Comparison of ENCODE assay signal across 8 cellular contexts in genomic region chr19:57803594-57804325, GRCh38. TPM values are rescaled to one million over a fixed set of nuclear protein-coding genes. Genes with fewer than 3 reads are reported as not detected.
DNase-seq lines count a peak whose midpoint lies in the region; ATAC-seq and TF ChIP-seq lines count a peak whose summit lies in the region.

No MANE protein-coding gene starts in this region.

- peaks cover 50% of the 10 kb centered on the region for H3K4me1 ChIP-seq in HUES6 (ENCODE audit: control insufficient read depth, insufficient read depth, low read length)
- H3K4me1 ChIP-seq in body of pancreas = peaks cover 15% of the 10 kb centered on the region
- peaks cover 52% of the 10 kb centered on the region for H3K4me1 ChIP-seq in smooth muscle cell (ENCODE audit: low read depth)

- TF ChIP-seq POLR2A in body of pancreas (IDR thresholded peaks at IDR 0.05) = peak in 2 of 3 donors; percentile 32 to 42

- H3K27ac ChIP-seq in HUES6 (ENCODE audit: low read depth, low read length) (peak overlapping the region; percentile 98), body of pancreas (peak overlapping the region in 3 of 4 donors; percentile 66 to 86 (median 68)), smooth muscle cell (ENCODE audit: low read depth) (peak overlapping the region; percentile 89)

- H3K27me3 ChIP-seq in HUES6 (ENCODE audit: control insufficient read depth, insufficient read depth, low read length) = no peaks in the 10 kb centered on the region
- no peaks in the 10 kb centered on the region for H3K27me3 ChIP-seq in body of pancreas
- no peaks in the 10 kb centered on the region for H3K27me3 ChIP-seq in smooth muscle cell (ENCODE audit: low read depth)

- peaks cover 0 to 20% (median 6%) of the 10 kb centered on the region in 3 donors for H3K36me3 Mint-ChIP-seq in immature natural killer cell

- H3F3A ChIP-seq in smooth muscle cell (ENCODE audit: low read depth) = peaks cover 7% of the 10 kb centered on the region

- intact Hi-C loops in body of pancreas (cut with DNase I) = no loop called here

- peak overlapping the region; percentile 81 for H3K4me2 ChIP-seq in smooth muscle cell

- peak overlapping the region; percentile 5 to 82 (median 54) for H3K27ac Mint-ChIP-seq in immature natural killer cell

- H3K36me3 ChIP-seq in HUES6 (ENCODE audit: control insufficient read depth, insufficient read depth, low read length) (peaks cover 26% of the 10 kb centered on the region), body of pancreas (replicated peaks in 1 of 2; ENCODE audit: insufficient read depth in 1 of 2, low read depth in 2 of 2) (peaks cover 0 to 3% of the 10 kb centered on the region in 2 donors), smooth muscle cell (ENCODE audit: low read depth) (no peaks in the 10 kb centered on the region)

- H2AFZ ChIP-seq in smooth muscle cell (ENCODE audit: low read depth) = no peak overlapping the region

- peak; percentile 45 for ATAC-seq in body of pancreas
- no peak for ATAC-seq in HG03432 (IDR thresholded peaks at IDR 0.05; ENCODE audit: unreplicated experiment)

- DNase-seq in AG08396 (ENCODE audit: low spot score) (peak; percentile 54), body of pancreas (no peak), immature natural killer cell (peak in 1 of 3 donors; percentile 21), smooth muscle cell (lab: John Stamatoyannopoulos, UW; ENCODE audit: unreplicated experiment) (peak; percentile 4), GM13976 (ENCODE audit: low spot score) (no peak), NCI-H345 treated with DMSO at 0.1 percent for 48 hours (lab: John Stamatoyannopoulos, UW; ENCODE audit: unreplicated experiment) (no peak)

- peaks cover 13 to 28% of the 10 kb centered on the region in 2 donors for H3K4me1 Mint-ChIP-seq in immature natural killer cell

- 23 to 28% methylated on average over 19 of the region's 19 CpGs for WGBS in body of pancreas, 2 donors
- 2% methylated on average over 19 of the region's 19 CpGs for WGBS in smooth muscle cell (ENCODE audit: low lambda C conversion rate)

- peaks cover 11% of the 10 kb centered on the region for H3K79me2 ChIP-seq in smooth muscle cell (ENCODE audit: low read depth)

- peaks cover 10% of the 10 kb centered on the region for H4K20me1 ChIP-seq in smooth muscle cell (ENCODE audit: low read depth)

- H3K4me3 Mint-ChIP-seq in immature natural killer cell = peak overlapping the region; percentile 47 to 89 (median 76)

- H3K27me3 Mint-ChIP-seq in immature natural killer cell (ENCODE audit: low read depth in 3 of 3) = peaks cover 0 to 5% (median 3%) of the 10 kb centered on the region in 3 donors

- H3K4me3 ChIP-seq in HUES6 (ENCODE audit: low read depth, low read length) (peak overlapping the region; percentile 73), body of pancreas (peak overlapping the region in 1 of 2 donors; percentile 13), smooth muscle cell (peak overlapping the region; percentile 47)

- peak overlapping the region; percentile 94 for H3K9ac ChIP-seq in HUES6 (ENCODE audit: low read length)
- H3K9ac ChIP-seq in smooth muscle cell (ENCODE audit: low read depth) = peak overlapping the region; percentile 78

- H3K9me3 ChIP-seq in HUES6 (ENCODE audit: control insufficient read depth, insufficient read depth, low read depth, low read length) (no peaks in the 10 kb centered on the region), body of pancreas (no peaks in the 10 kb centered on the region), smooth muscle cell (replicated peaks; ENCODE audit: low read depth) (no peaks in the 10 kb centered on the region)

- TF ChIP-seq CTCF in body of pancreas (IDR thresholded peaks at IDR 0.05) (no peak), smooth muscle cell (IDR thresholded peaks at IDR 0.05; ENCODE audit: borderline replicate concordance, insufficient read depth, poor library complexity, severe bottlenecking) (no peak), GM13976 (IDR thresholded peaks at IDR 0.05; ENCODE audit: borderline replicate concordance, control extremely low read depth, extremely low read depth, insufficient read depth, missing control alignments) (no peak)

- in situ Hi-C loops in GM13976 (cut with MboI; ENCODE audit: low sequenced_read_pairs, unreplicated experiment) = no loop called here

- no peaks in the 10 kb centered on the region for H3K9me3 Mint-ChIP-seq in immature natural killer cell

RNA-seq across cellular contexts. Expression of gene ZNF552, which starts 11.0 kb away (rescaled TPM):
- total RNA-seq in body of pancreas = 10 to 100 TPM in 1 of 2 donors, 1 to 10 TPM in 1; 9.6 to 71.5 TPM
- 1 to 10 TPM; 4.4 to 6.7 (median 5.2) TPM for polyA plus RNA-seq in immature natural killer cell
- total RNA-seq in smooth muscle cell = 2.8 and 6.7 TPM in 2 replicates
- 1.9 and 6.4 TPM in 2 replicates for polyA plus RNA-seq in smooth muscle cell

RNA-seq across cellular contexts. Expression of gene ZNF587B, which starts 26.3 kb away (rescaled TPM):
- total RNA-seq in body of pancreas = 10 to 100 TPM; 18.7 to 36.6 TPM
- polyA plus RNA-seq in immature natural killer cell = 1 to 10 TPM in 2 of 3 donors, not detected in 1; 1.3 to 1.4 TPM
- total RNA-seq in smooth muscle cell = 6.7 and 8.0 TPM in 2 replicates
- 1.2 and 4.3 TPM in 2 replicates for polyA plus RNA-seq in smooth muscle cell

RNA-seq across cellular contexts. Expression of gene ZNF586, which starts 34.3 kb away (rescaled TPM):
- total RNA-seq in body of pancreas = 10 to 100 TPM in 1 of 2 donors, 1 to 10 TPM in 1; 4.2 to 33.6 TPM
- polyA plus RNA-seq in immature natural killer cell = 10 to 100 TPM in 2 of 3 donors, 1 to 10 TPM in 1; 8.1 to 14.6 (median 10.4) TPM
- total RNA-seq in smooth muscle cell = 8.2 and 20.3 TPM in 2 replicates
- polyA plus RNA-seq in smooth muscle cell = 3.2 and 4.1 TPM in 2 replicates

RNA-seq across cellular contexts. Expression of gene ZNF587, which starts 45.9 kb away (rescaled TPM):
- total RNA-seq in body of pancreas = 10 to 100 TPM; 13.7 to 20.1 TPM
- 1 to 10 TPM in 2 of 3 donors, not detected in 1; 1.9 to 8.1 TPM for polyA plus RNA-seq in immature natural killer cell
- total RNA-seq in smooth muscle cell = 13.9 and 22.8 TPM in 2 replicates
- polyA plus RNA-seq in smooth muscle cell = 3.9 and 8.5 TPM in 2 replicates

RNA-seq across cellular contexts. Expression of gene ZNF776, which starts 57.1 kb away (rescaled TPM):
- total RNA-seq in body of pancreas (1 to 10 TPM; 4.3 to 8.8 TPM), smooth muscle cell (12.7 and 13.6 TPM in 2 replicates)
- polyA plus RNA-seq in immature natural killer cell (1 to 10 TPM; 5.0 to 7.3 (median 5.9) TPM), smooth muscle cell (4.4 and 8.9 TPM in 2 replicates)

Comparison
In these comparisons a context has a peak if more than half of its experiments do, and no peak if none do; other contexts are left out.
1. DNase-seq: peak in AG08396 (single experiment) and smooth muscle cell (single experiment); none in body of pancreas (0 of 4), GM13976 (single experiment) and NCI-H345 treated with DMSO at 0.1 percent for 48 hours (single experiment).
2. Peak in every context shown above with its lines, with median percentiles within 50 percentile points of each other: H3K27ac ChIP-seq.